In genomic region chr12:54300732-54301427, GRCh38 we compare ENCODE assay signal across 1 cellular context.
A peak's percentile ranks its signal among the peaks of the same experiment; 100 is the strongest.
TF ChIP-seq lines count a peak whose summit lies in the region.

TSS of gene NFE2 (minus strand) at chr12:54301015. CDS start at chr12:54295248, 5,767 bp downstream.

TF ChIP-seq in K562, 482 proteins besides CTCF, POLR2A, EP300 and RAD21 (continued from another document and continues in another):
- TF ChIP-seq ZNF407 (IDR thresholded peaks at IDR 0.05; ENCODE audit: low read depth) (no peak), CBX3 (IDR thresholded peaks at IDR 0.05; ENCODE audit: borderline replicate concordance in 1 of 2, low read length in 2 of 2) (peak in 1 of 2 experiments; percentile 86; a peak in 2 of 3 replicates), JUND (IDR thresholded peaks at IDR 0.05; ENCODE audit: borderline replicate concordance, low read depth, low read length) (peak; percentile 41; the same call in 1 of the 2 replicates), JUND (tag; IDR thresholded peaks at IDR 0.05; ENCODE audit: borderline replicate concordance, low read depth, low read length) (no peak; the same call in 2 of the 3 replicates), HNRNPLL (IDR thresholded peaks at IDR 0.05; ENCODE audit: low read depth, low read length, poor library complexity, severe bottlenecking) (peak; percentile 53), UBTF (IDR thresholded peaks at IDR 0.05; ENCODE audit: borderline replicate concordance in 1 of 2, low read depth in 2 of 2, low read length in 2 of 2) (peak; percentile 93 to 99; a peak in 3 of 4 replicates), ZBTB9 (CRISPR knock-in tag; IDR thresholded peaks at IDR 0.05) (peak; percentile 49; the same call in 1 of the 2 replicates), ETS1 (conservative IDR thresholded peaks at IDR 0.05; ENCODE audit: control insufficient read depth, low read depth, low read length) (0 out of 2 replicates have a peak, but pooled peaks have one; percentile 63), CHD1 (IDR thresholded peaks at IDR 0.05; ENCODE audit: low read length) (peak; percentile 25), CCNT2 (IDR thresholded peaks at IDR 0.05; ENCODE audit: borderline replicate concordance, extremely low read depth, insufficient read length, low read depth, low read length) (peak; percentile 50), MEIS2 (IDR thresholded peaks at IDR 0.05; ENCODE audit: partially characterized antibody) (peak; percentile 10), CBFB (CRISPR knock-in tag; IDR thresholded peaks at IDR 0.05) (peak; percentile 92), AFF1 (IDR thresholded peaks at IDR 0.05; ENCODE audit: low read depth in 1 of 2, partially characterized antibody in 2 of 2) (peak; percentile 31 to 86), SAP30 (IDR thresholded peaks at IDR 0.05; ENCODE audit: borderline replicate concordance, insufficient read depth, low read depth, low read length, poor library complexity, severe bottlenecking) (peak; percentile 15), RBFOX2 (IDR thresholded peaks at IDR 0.05; ENCODE audit: low read depth, low read length) (peak; percentile 88), MYC (IDR thresholded peaks at IDR 0.05; ENCODE audit: low read depth, low read length) (peak; percentile 81), MYC (CRISPR knock-in tag; IDR thresholded peaks at IDR 0.05; ENCODE audit: borderline replicate concordance, low read depth) (no peak), TAF1 (IDR thresholded peaks at IDR 0.05; ENCODE audit: control insufficient read depth, extremely low read depth, insufficient read depth, low read length, severe bottlenecking) (peak; percentile 89), ZNF75A (CRISPR knock-in tag; IDR thresholded peaks at IDR 0.05) (no peak), HLTF (IDR thresholded peaks at IDR 0.05) (peak; percentile 9; the same call in 1 of the 2 replicates), MECOM (CRISPR knock-in tag; IDR thresholded peaks at IDR 0.05) (0 out of 2 replicates have a peak, but pooled peaks have one; percentile 3), HCFC1 (IDR thresholded peaks at IDR 0.05; ENCODE audit: low read depth, low read length) (peak; percentile 8; the same call in 1 of the 2 replicates), CBFA2T3 (IDR thresholded peaks at IDR 0.05) (peak; percentile 48; the same call in 1 of the 2 replicates), USF2 (CRISPR knock-in tag; IDR thresholded peaks at IDR 0.05) (no peak), SMAD1 (IDR thresholded peaks at IDR 0.05; ENCODE audit: low read depth, low read length, partially characterized antibody) (peak; percentile 76), STAT6 (CRISPR knock-in tag; IDR thresholded peaks at IDR 0.05) (no peak), GABPB1 (CRISPR knock-in tag; IDR thresholded peaks at IDR 0.05) (0 out of 2 replicates have a peak, but pooled peaks have one; percentile 61), HSF4 (CRISPR knock-in tag; IDR thresholded peaks at IDR 0.05; ENCODE audit: borderline replicate concordance) (no peak; the same call in 1 of the 2 replicates), ZNF644 (tag; IDR thresholded peaks at IDR 0.05; ENCODE audit: low read depth) (0 out of 2 replicates have a peak, but pooled peaks have one; percentile 50), MXI1 (IDR thresholded peaks at IDR 0.05; ENCODE audit: low read depth, low read length) (peak; percentile 71; the same call in 1 of the 2 replicates), GATA2 (CRISPR knock-in tag; IDR thresholded peaks at IDR 0.05) (no peak), JUN (IDR thresholded peaks at IDR 0.05; ENCODE audit: borderline replicate concordance, low read depth, low read length) (peak; percentile 11; the same call in 1 of the 2 replicates), JUN (CRISPR knock-in tag; IDR thresholded peaks at IDR 0.05; ENCODE audit: borderline replicate concordance) (no peak)
